9 cellular contexts compared by ENCODE assay signal in the genomic region with DNA sequence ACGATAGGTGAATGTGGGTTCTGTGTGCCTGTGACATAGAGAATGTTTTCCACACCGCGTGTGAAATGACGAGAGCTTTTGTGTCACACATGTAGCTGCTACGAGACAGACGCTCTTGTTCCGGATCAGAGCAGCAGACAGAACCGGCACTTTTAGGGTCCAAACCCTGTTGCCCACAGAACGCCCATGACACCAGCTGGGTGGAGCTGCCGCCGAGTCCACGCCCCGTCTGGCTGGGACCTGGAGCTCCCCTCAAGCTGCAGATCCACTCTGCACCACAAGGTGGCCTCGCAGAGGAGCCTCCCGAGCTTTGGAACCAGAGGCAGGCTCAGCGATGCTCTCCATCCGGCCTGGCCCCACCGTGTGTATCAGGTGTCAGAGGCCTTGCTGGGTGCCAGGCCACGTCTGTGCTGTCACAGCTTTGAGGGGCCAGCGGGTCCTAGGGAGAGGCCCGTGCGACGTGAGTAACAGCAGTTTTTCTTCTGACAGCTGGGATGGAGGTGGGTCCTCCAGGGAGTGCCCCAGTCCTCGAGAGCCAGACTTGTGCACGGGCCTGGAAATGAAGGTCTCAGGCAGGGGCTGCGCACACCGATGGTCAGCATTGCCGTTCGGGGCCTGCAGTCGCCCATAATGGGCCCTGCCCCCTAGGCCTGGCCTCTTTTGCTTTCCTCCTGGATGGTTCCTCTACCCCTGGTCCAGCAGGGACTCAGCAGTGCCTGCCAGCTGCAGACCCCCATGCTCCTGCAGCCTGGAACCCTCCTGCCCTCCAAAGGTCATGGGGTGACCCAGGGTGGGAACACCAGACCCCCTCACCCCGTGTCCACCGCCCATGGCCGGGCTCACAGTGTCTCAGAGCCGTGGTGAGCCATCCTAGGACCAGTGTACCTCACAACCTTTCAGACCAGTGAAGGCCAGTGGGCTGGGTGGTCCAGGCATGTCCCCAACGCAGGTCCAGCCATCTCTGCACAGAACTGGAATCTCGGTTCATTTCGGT. TPM values are rescaled to one million over a fixed set of nuclear protein-coding genes. Genes with fewer than 3 reads are reported as not detected.
DNase-seq lines count a peak whose midpoint lies in the region; ATAC-seq and TF ChIP-seq lines count a peak whose summit lies in the region.
"Had no signal": no experiment of that assay in that cellular context is flagged by ENCODE, and none has a peak within 500 bp of the region (broad histone marks: within the 10 kb centered on the region; RNA-seq: fewer than 3 reads in every experiment).

No MANE protein-coding gene starts in this region.

- intact Hi-C loops in left colon (cut with DNase I, micrococcal nuclease) = no loop called here

- peak; percentile 30 for TF ChIP-seq POLR2A in GM18951 (IDR thresholded peaks at IDR 0.05; ENCODE audit: extremely low read depth, insufficient read depth, insufficient read length)

- peak; percentile 88 for DNase-seq in Ammon's horn (ENCODE audit: low spot score)
- DNase-seq in NCI-H345 treated with DMSO at 0.1 percent for 48 hours (lab: John Stamatoyannopoulos, UW; ENCODE audit: unreplicated experiment) = peak; percentile 71
- peak; percentile 85 for DNase-seq in activated CD4-positive, alpha-beta T cell treated with anti-CD3 and anti-CD28 coated beads for 24 hours (ENCODE audit: low read depth in 2 of 2)
- DNase-seq in cerebellar nuclear complex (lab: John Stamatoyannopoulos, UW) = peak; percentile 39 to 67
- peak; percentile 80 to 90 for DNase-seq in left colon
- peak; percentile 88 for DNase-seq in stimulated activated CD4-positive, alpha-beta T cell treated with anti-CD3 and anti-CD28 coated beads, Interleukin-1b, Interleukin-23, amount 100 ng/mL, for 48 hours

- in situ Hi-C loops in GM18951 (cut with MboI; ENCODE audit: low sequenced_read_pairs, unreplicated experiment) = no loop called here

- ATAC-seq in HG03159 (IDR thresholded peaks at IDR 0.05; ENCODE audit: unreplicated experiment) (peak; percentile 76), left colon (peak; percentile 92)

RNA-seq across cellular contexts. Expression of gene LRRC14B, which starts 2.5 kb away (rescaled TPM):
- total RNA-seq in left colon = not detected
- total RNA-seq: T-helper 1 cell treated with Interleukin-12 subunit alpha and Interleukin-12 subunit beta and Interleukin-4 antibody, amounts not matched to agents 30 ng/mL and 1 ng/mL, for 36 hours had no signal

RNA-seq across cellular contexts. Expression of gene CCDC127, which starts 29.2 kb away (rescaled TPM):
- 1 to 10 TPM; 3.7 to 3.8 TPM for total RNA-seq in left colon

RNA-seq across cellular contexts. Expression of gene SDHA, which starts 29.3 kb away (rescaled TPM):
- 100 to 1,000 TPM; 331 to 370 TPM for total RNA-seq in left colon

Comparison
In these comparisons a context has a peak if more than half of its experiments do, and no peak if none do; other contexts are left out.
1. Peak in every context shown above with its lines: DNase-seq and ATAC-seq.